In genomic region chr2:239835056-239835455, GRCh38 we compare ENCODE assay signal across 22 cellular contexts.
"Had no signal": no experiment of that assay in that cellular context is flagged by ENCODE, and none has a peak within 500 bp of the region (broad histone marks: within the 10 kb centered on the region; RNA-seq: fewer than 3 reads in every experiment).

No MANE protein-coding gene starts in this region.

- H3K36me3 Mint-ChIP-seq: naive thymus-derived CD4-positive, alpha-beta T cell had no signal

- H3K27ac Mint-ChIP-seq: naive thymus-derived CD4-positive, alpha-beta T cell; nephron progenitor cell; stimulated activated memory B cell treated with anti-CD40 and anti-IgM and Interleukin-4, amounts not matched to agents 10 μg/mL and 1 μg/mL and 100 μg/mL, for 72 hours; stimulated activated naive CD8-positive, alpha-beta T cell treated with anti-CD3 and anti-CD28 coated beads, Interleukin-15, Interleukin-2, amounts not matched to agents 100 ng/mL and 50 ng/mL, for 24 hours had no signal

- H3K4me1 Mint-ChIP-seq: stimulated activated memory B cell treated with anti-CD40 and anti-IgM and Interleukin-4, amounts not matched to agents 10 μg/mL and 1 μg/mL and 100 μg/mL, for 72 hours had no signal

- H3K36me3 ChIP-seq: esophagus squamous epithelium, gastroesophageal sphincter, left ventricle myocardium inferior, thoracic aorta, transverse colon had no signal

- DNase-seq: effector memory CD4-positive, alpha-beta T cell; esophagus squamous epithelium; foreskin fibroblast; glutamatergic neuron; left cardiac atrium; left ventricle myocardium inferior; mesendoderm; naive thymus-derived CD4-positive, alpha-beta T cell; nephron progenitor cell; right cardiac atrium; stimulated activated CD4-positive, alpha-beta T cell treated with anti-CD3 and anti-CD28 coated beads, Interleukin-15, amount 100 ng/mL, for 24 hours; stimulated activated CD4-positive, alpha-beta T cell treated with anti-CD3 and anti-CD28 coated beads, Interleukin-1b, Interleukin-23, amount 100 ng/mL, for 48 hours; stimulated activated CD4-positive, alpha-beta T cell treated with anti-CD3 and anti-CD28 coated beads, Interleukin-4, amount 100 ng/mL, for 24 hours; transverse colon had no signal

- H3K4me3 Mint-ChIP-seq: naive thymus-derived CD4-positive, alpha-beta T cell; nephron progenitor cell; stimulated activated memory B cell treated with anti-CD40 and anti-IgM and Interleukin-4, amounts not matched to agents 10 μg/mL and 1 μg/mL and 100 μg/mL, for 72 hours; stimulated activated naive CD8-positive, alpha-beta T cell treated with anti-CD3 and anti-CD28 coated beads, Interleukin-15, Interleukin-2, amounts not matched to agents 100 ng/mL and 50 ng/mL, for 24 hours had no signal

- H3K27ac ChIP-seq: epithelial cell of prostate, esophagus squamous epithelium, gastroesophageal sphincter, left ventricle myocardium inferior, thoracic aorta, transverse colon had no signal

- ATAC-seq: gastroesophageal sphincter; left cardiac atrium; naive thymus-derived CD4-positive, alpha-beta T cell; right cardiac atrium; stimulated activated memory B cell treated with anti-CD40 and anti-IgM and Interleukin-4, amounts not matched to agents 10 μg/mL and 1 μg/mL and 100 μg/mL, for 72 hours had no signal

- H3K9me3 ChIP-seq: thoracic aorta, transverse colon had no signal

- FAIRE-seq: endometrium, keratinocyte had no signal

- H3K4me3 ChIP-seq: esophagus squamous epithelium, gastroesophageal sphincter, left ventricle myocardium inferior, lung, thoracic aorta, transverse colon had no signal

- H3K27me3 ChIP-seq: gastroesophageal sphincter, transverse colon had no signal
